ENCODE assay signal across 1 cellular context in genomic region chr17:37507108-37507507, GRCh38.
TF ChIP-seq lines count a peak whose summit lies in the region.

No MANE protein-coding gene starts in this region.

TF ChIP-seq in GM23338, 12 proteins besides CTCF, POLR2A, EP300 and RAD21 (continued from another document):
- TF ChIP-seq ETS1 (IDR thresholded peaks at IDR 0.05) (no peak), EZH2 (IDR thresholded peaks at IDR 0.05; ENCODE audit: low read depth, unreplicated experiment) (no peak), POLR2AphosphoS5 (IDR thresholded peaks at IDR 0.05; ENCODE audit: low read depth) (no peak), STAT1 (IDR thresholded peaks at IDR 0.05; ENCODE audit: unreplicated experiment) (no peak), ZNF331 (CRISPR knock-in tag; IDR thresholded peaks at IDR 0.05; ENCODE audit: low read depth) (no peak), ZNF462 (CRISPR knock-in tag; IDR thresholded peaks at IDR 0.05) (no peak), EZH2phosphoT487 (IDR thresholded peaks at IDR 0.05; ENCODE audit: unreplicated experiment) (no peak), REST (IDR thresholded peaks at IDR 0.05; ENCODE audit: unreplicated experiment) (no peak), JUNB (IDR thresholded peaks at IDR 0.05; ENCODE audit: unreplicated experiment) (no peak), CREB1 (CRISPR knock-in tag; IDR thresholded peaks at IDR 0.05; ENCODE audit: low read depth) (no peak), NANOG (IDR thresholded peaks at IDR 0.05; ENCODE audit: borderline replicate concordance) (no peak)
